In the genomic region with DNA sequence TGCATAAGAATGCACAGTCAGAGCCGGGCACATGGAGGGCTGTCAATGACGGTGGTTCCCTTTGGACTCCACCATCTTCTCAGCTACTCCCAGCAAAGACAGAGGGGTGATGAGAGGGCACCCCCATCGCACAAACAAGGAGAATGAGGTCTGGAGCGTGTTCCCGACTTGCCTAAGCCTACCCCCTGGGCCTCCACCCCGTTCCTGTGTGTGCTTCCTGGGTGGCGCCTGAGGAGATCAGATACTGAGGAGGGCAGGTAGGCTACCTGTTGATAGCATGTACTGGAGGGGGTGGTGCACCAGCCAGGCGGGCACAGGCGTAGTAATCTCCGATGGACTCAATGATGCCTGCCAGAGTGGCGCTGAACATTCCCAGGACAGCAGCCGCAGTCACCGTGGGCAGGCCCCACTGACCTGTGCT, we compare ENCODE assay signal across 29 cellular contexts. TPM values are rescaled to one million over a fixed set of nuclear protein-coding genes. Genes with fewer than 3 reads are reported as not detected.
A peak's percentile ranks its signal among the peaks of the same experiment; 100 is the strongest.
DNase-seq lines count a peak whose midpoint lies in the region; ATAC-seq, FAIRE-seq and TF ChIP-seq lines count a peak whose summit lies in the region.
"Had no signal": no experiment of that assay in that cellular context is flagged by ENCODE, and none has a peak within 500 bp of the region (broad histone marks: within the 10 kb centered on the region; RNA-seq: fewer than 3 reads in every experiment).

No MANE protein-coding gene starts in this region.

- no peak overlapping the region for H3T11ph ChIP-seq in H9 (ENCODE audit: low read length)

- no peaks in the 10 kb centered on the region for H3K36me3 ChIP-seq in osteoblast (ENCODE audit: insufficient read depth, low read length)
- no peaks in the 10 kb centered on the region for H3K36me3 ChIP-seq in hepatocyte (replicated peaks; ENCODE audit: insufficient read depth, low read depth)
- H3K36me3 ChIP-seq: SJSA1 had no signal

- H3K4me3 Mint-ChIP-seq in H9 (no peak overlapping the region), chondrocyte (ENCODE audit: unreplicated experiment) (no peak overlapping the region)
- H3K4me3 Mint-ChIP-seq: activated CD4-positive, alpha-beta T cell treated with anti-CD3 and anti-CD28 coated beads for 36 hours; activated T-cell treated with anti-CD3 and anti-CD28 coated beads, Interleukin-2, amount 50 U/mL, for 4 hours; CD4-positive, alpha-beta T cell; naive thymus-derived CD8-positive, alpha-beta T cell; stimulated activated naive CD8-positive, alpha-beta T cell treated with anti-CD3 and anti-CD28 coated beads, Interleukin-15, amount 100 ng/mL, for 72 hours; type B pancreatic cell had no signal

- H3K9me3 ChIP-seq in H9 (ENCODE audit: control insufficient read depth, low read depth, low read length) (no peaks in the 10 kb centered on the region), osteoblast (ENCODE audit: low read depth, low read length) (no peaks in the 10 kb centered on the region), hepatocyte (ENCODE audit: low read depth) (no peaks in the 10 kb centered on the region)
- H3K9me3 ChIP-seq: SJSA1 had no signal

- H2BK12ac ChIP-seq in H9 (ENCODE audit: insufficient read length, low read depth, low read length): no peak overlapping the region

- H2BK120ac ChIP-seq in H9 (ENCODE audit: low read depth, low read length, poor library complexity, severe bottlenecking): no peak overlapping the region

- H3K79me2 ChIP-seq in H9 (ENCODE audit: insufficient read depth, low read length) (no peaks in the 10 kb centered on the region), osteoblast (ENCODE audit: insufficient read depth, low read length) (no peaks in the 10 kb centered on the region), hepatocyte (no peaks in the 10 kb centered on the region)

- H2AFZ ChIP-seq in H9 (ENCODE audit: low read length): no peak overlapping the region
- no peak overlapping the region for H2AFZ ChIP-seq in osteoblast (ENCODE audit: low read length)
- no peak overlapping the region for H2AFZ ChIP-seq in hepatocyte
- H2AFZ ChIP-seq: GM23248 had no signal

- H4K20me1 ChIP-seq in H9 (ENCODE audit: control insufficient read depth, insufficient read depth, insufficient read length): no peaks in the 10 kb centered on the region
- H4K20me1 ChIP-seq in osteoblast (ENCODE audit: insufficient read depth, low read length): no peaks in the 10 kb centered on the region
- no peaks in the 10 kb centered on the region for H4K20me1 ChIP-seq in hepatocyte (ENCODE audit: insufficient read depth, poor library complexity, severe bottlenecking)

- H3K18ac ChIP-seq in H9 (ENCODE audit: insufficient read length, low read depth, low read length): no peak overlapping the region

- H4K91ac ChIP-seq in H9 (ENCODE audit: insufficient read length, low read depth, low read length): no peak overlapping the region

- H3K4me2 ChIP-seq in H9 (ENCODE audit: insufficient read depth, insufficient read length, low read length) (no peak overlapping the region), osteoblast (ENCODE audit: insufficient read depth, low read length) (no peak overlapping the region), hepatocyte (no peak overlapping the region)

- H3K27ac Mint-ChIP-seq in H9 (peak overlapping the region; percentile 4 to 76 (median 5); a peak in 3 of 7 replicates), chondrocyte (ENCODE audit: unreplicated experiment) (no peak overlapping the region)
- H3K27ac Mint-ChIP-seq: activated CD4-positive, alpha-beta T cell treated with anti-CD3 and anti-CD28 coated beads for 36 hours; CD4-positive, alpha-beta T cell; type B pancreatic cell had no signal

- H2AK5ac ChIP-seq in H9 (ENCODE audit: insufficient read length, low read length): no peak overlapping the region

- no peak overlapping the region for H2BK15ac ChIP-seq in H9 (ENCODE audit: low read depth, low read length)

- H2BK5ac ChIP-seq in H9 (ENCODE audit: insufficient read length, low read length): no peak overlapping the region

- no peaks in the 10 kb centered on the region for H3K23me2 ChIP-seq in H9 (ENCODE audit: insufficient read length, low read depth, low read length, poor library complexity, severe bottlenecking)

- no peak overlapping the region for H3K14ac ChIP-seq in H9 (ENCODE audit: insufficient read depth, low read length)

- WGBS in H9 (ENCODE audit: extremely low coverage, insufficient read length, low lambda C conversion rate): no CpG with 5 or more reads among the region's 13 CpGs
- 92% methylated on average over 13 of the region's 13 CpGs for WGBS in hepatocyte (ENCODE audit: low lambda C conversion rate, missing lambda C conversion rate)

- H3K4me1 Mint-ChIP-seq in H9 (peaks cover 16 to 27% of the 10 kb centered on the region in 2 experiments; a peak in 3 of 4 replicates), chondrocyte (ENCODE audit: low read depth) (peaks cover 2% of the 10 kb centered on the region)
- H3K4me1 Mint-ChIP-seq: activated CD4-positive, alpha-beta T cell treated with anti-CD3 and anti-CD28 coated beads for 36 hours had no signal

- H3K27ac ChIP-seq in H9 (ENCODE audit: insufficient read length, low read depth, low read length) (no peak overlapping the region), osteoblast (ENCODE audit: low read depth, low read length) (no peak overlapping the region), hepatocyte (no peak overlapping the region)
- H3K27ac ChIP-seq: GM23248, SJSA1 had no signal

- no peak for ATAC-seq in HG03025 (IDR thresholded peaks at IDR 0.05; ENCODE audit: low FRiP score, unreplicated experiment)
- ATAC-seq: activated CD4-positive, alpha-beta T cell treated with anti-CD3 and anti-CD28 coated beads for 36 hours; activated T-cell treated with anti-CD3 and anti-CD28 coated beads, Interleukin-2, amount 50 U/mL, for 4 hours; stimulated activated naive CD8-positive, alpha-beta T cell treated with anti-CD3 and anti-CD28 coated beads, Interleukin-15, amount 100 ng/mL, for 72 hours had no signal

- TF ChIP-seq CTCF in D721Med (IDR thresholded peaks at IDR 0.05; ENCODE audit: insufficient read depth, missing control alignments) (no peak), H9 (conservative IDR thresholded peaks at IDR 0.05) (no peak), chondrocyte (IDR thresholded peaks at IDR 0.05) (no peak), osteoblast (IDR thresholded peaks at IDR 0.05; ENCODE audit: extremely low read depth, low read depth, low read length) (no peak), hepatocyte (IDR thresholded peaks at IDR 0.05; ENCODE audit: poor library complexity) (no peak)

- no peak overlapping the region for H2BK20ac ChIP-seq in H9 (ENCODE audit: low read depth, low read length, poor library complexity, severe bottlenecking)

- H3K9me3 Mint-ChIP-seq in H9 (no peaks in the 10 kb centered on the region), chondrocyte (ENCODE audit: low read depth) (no peaks in the 10 kb centered on the region)
- H3K9me3 Mint-ChIP-seq: activated T-cell treated with anti-CD3 and anti-CD28 coated beads, Interleukin-2, amount 50 U/mL, for 4 hours; CD4-positive, alpha-beta T cell; naive thymus-derived CD8-positive, alpha-beta T cell; stimulated activated naive CD8-positive, alpha-beta T cell treated with anti-CD3 and anti-CD28 coated beads, Interleukin-15, amount 100 ng/mL, for 72 hours; type B pancreatic cell had no signal

- H3K4me3 ChIP-seq in osteoblast (ENCODE audit: insufficient read depth, low read length): no peak overlapping the region
- H3K4me3 ChIP-seq in hepatocyte: no peak overlapping the region
- H3K4me3 ChIP-seq: GM23248, SJSA1 had no signal

- H3K4me1 ChIP-seq in H9 (ENCODE audit: insufficient read depth, low read length) (no peaks in the 10 kb centered on the region), osteoblast (ENCODE audit: insufficient read depth, low read length) (peaks cover 2% of the 10 kb centered on the region), hepatocyte (ENCODE audit: insufficient read depth) (peaks cover 19% of the 10 kb centered on the region)
- H3K4me1 ChIP-seq: SJSA1 had no signal

- no peak overlapping the region for H3K23ac ChIP-seq in H9 (ENCODE audit: insufficient read length, low read depth, low read length)

- no peak overlapping the region for H4K8ac ChIP-seq in H9 (replicated peaks; ENCODE audit: insufficient read length, low read depth, low read length)

- H3K79me1 ChIP-seq in H9 (ENCODE audit: insufficient read depth, low read depth, low read length, poor library complexity, severe bottlenecking): no peaks in the 10 kb centered on the region

- no peak for FAIRE-seq in D721Med (lab: Jason Lieb, UNC)

- H3K4ac ChIP-seq in H9 (ENCODE audit: low read depth, low read length): no peak overlapping the region

- no peak overlapping the region for H3K9ac ChIP-seq in H9 (ENCODE audit: extremely low read depth, insufficient read length, low read length)
- H3K9ac ChIP-seq: GM23248 had no signal

- no peak overlapping the region for H3K56ac ChIP-seq in H9 (ENCODE audit: insufficient read length, low read depth, low read length)

- H4K5ac ChIP-seq in H9 (ENCODE audit: insufficient read length, low read depth, low read length): no peak overlapping the region

- peaks cover 0 to 2% (median 0%) of the 10 kb centered on the region in 3 experiments; a peak in 2 of 7 replicates for H3K36me3 Mint-ChIP-seq in H9 (ENCODE audit: insufficient read depth in 1 of 3, low read depth in 3 of 3)
- peaks cover 2% of the 10 kb centered on the region for H3K36me3 Mint-ChIP-seq in chondrocyte (ENCODE audit: low read depth)
- H3K36me3 Mint-ChIP-seq: type B pancreatic cell had no signal

- H3K27me3 Mint-ChIP-seq in H9 (ENCODE audit: low read depth) (no peaks in the 10 kb centered on the region), chondrocyte (ENCODE audit: low read depth) (no peaks in the 10 kb centered on the region)
- H3K27me3 Mint-ChIP-seq: activated CD4-positive, alpha-beta T cell treated with anti-CD3 and anti-CD28 coated beads for 36 hours; CD4-positive, alpha-beta T cell; naive thymus-derived CD8-positive, alpha-beta T cell; stimulated activated naive CD8-positive, alpha-beta T cell treated with anti-CD3 and anti-CD28 coated beads, Interleukin-15, amount 100 ng/mL, for 72 hours; type B pancreatic cell had no signal

- H3K27me3 ChIP-seq in H9 (ENCODE audit: insufficient read depth, low read length) (no peaks in the 10 kb centered on the region), osteoblast (ENCODE audit: insufficient read depth, low read length) (no peaks in the 10 kb centered on the region), hepatocyte (no peaks in the 10 kb centered on the region)
- H3K27me3 ChIP-seq: SJSA1 had no signal

- H3K9me2 ChIP-seq in hepatocyte (replicated peaks; ENCODE audit: insufficient read depth): no peaks in the 10 kb centered on the region

- DNase-seq in D721Med (ENCODE audit: insufficient read length, low spot score) (peak; percentile 12), H9 (no peak), chondrocyte (ENCODE audit: low spot score) (peak; percentile 74), osteoblast (ENCODE audit: insufficient read length, low spot score, missing footprints) (peak; percentile 77), hepatocyte (ENCODE audit: low spot score) (no peak), anterior cingulate cortex (lab: John Stamatoyannopoulos, UW) (no peak)
- DNase-seq in stimulated activated CD4-positive, alpha-beta T cell treated with anti-CD3 and anti-CD28 coated beads, Interleukin-12 subunit alpha, Interleukin-12 subunit beta, amount 100 ng/mL, for 4 hours: no peak
- DNase-seq: activated CD4-positive, alpha-beta T cell treated with anti-CD3 and anti-CD28 coated beads for 36 hours; activated naive CD4-positive, alpha-beta T cell treated with anti-CD3 and anti-CD28 coated beads, Interleukin-2, amount 50 U/mL, for 16 hours; activated T-cell treated with anti-CD3 and anti-CD28 coated beads, Interleukin-2, amount 50 U/mL, for 4 hours; central memory CD4-positive, alpha-beta T cell; dermis blood vessel endothelial cell; glutamatergic neuron; GM23248; Karpas-422; midbrain; MV-4-11; naive thymus-derived CD8-positive, alpha-beta T cell; NCI-H2171; NCI-H524; retina; stimulated activated naive CD8-positive, alpha-beta T cell treated with anti-CD3 and anti-CD28 coated beads, Interleukin-15, amount 100 ng/mL, for 72 hours had no signal

RNA-seq across cellular contexts. Expression of gene SLC23A1, which starts 4.1 kb away (rescaled TPM):
- total RNA-seq in H9 (2021): not detected in 2 replicates
- not detected in 3 replicates for total RNA-seq in chondrocyte
- total RNA-seq in osteoblast: not detected in 2 replicates
- total RNA-seq in hepatocyte: 13.4 and 19.6 TPM in 2 replicates
- 3.0 and 3.3 TPM in 2 replicates for polyA plus RNA-seq in hepatocyte
- total RNA-seq: activated T-cell treated with anti-CD3 and anti-CD28 coated beads, Interleukin-2, amount 50 U/mL, for 4 hours; aorta; CD4-positive, alpha-beta T cell; dermis blood vessel endothelial cell; G401; GM23248; osteocyte; SJSA1 had no signal

RNA-seq across cellular contexts. Expression of gene MZB1, which starts 10.8 kb away (rescaled TPM):
- total RNA-seq in H9 (2021) (0.31 and 0.48 TPM in 2 replicates), chondrocyte (not detected in 3 replicates), osteoblast (0.29 TPM in 1 of 2 replicates, not detected in the other), hepatocyte (not detected in 2 replicates)
- polyA plus RNA-seq in hepatocyte: 0.30 TPM in 1 of 2 replicates, not detected in the other
- total RNA-seq: dermis blood vessel endothelial cell, G401, GM23248, osteocyte, SJSA1 had no signal
- polyA plus RNA-seq: GM23248 had no signal

RNA-seq across cellular contexts. Expression of gene PROB1, which starts 16.0 kb away (rescaled TPM):
- 3.3 and 3.4 TPM in 2 replicates for total RNA-seq in H9 (2021)
- 0.97 to 2.4 TPM (median 2.3 TPM) in 3 replicates for total RNA-seq in chondrocyte
- 1.1 and 1.2 TPM in 2 replicates for total RNA-seq in osteoblast
- total RNA-seq in hepatocyte: 0.63 and 0.68 TPM in 2 replicates
- 0.10 TPM in 1 of 2 replicates, not detected in the other for polyA plus RNA-seq in hepatocyte

RNA-seq across cellular contexts. Expression of gene SPATA24, which starts 24.9 kb away (rescaled TPM):
- 12.9 and 13.0 TPM in 2 replicates for total RNA-seq in H9 (2021)
- total RNA-seq in chondrocyte: 2.7 to 3.7 TPM (median 3.7 TPM) in 3 replicates
- 2.9 and 3.6 TPM in 2 replicates for total RNA-seq in osteoblast
- total RNA-seq in hepatocyte: 2.6 and 6.3 TPM in 2 replicates
- 5.5 and 9.8 TPM in 2 replicates for polyA plus RNA-seq in hepatocyte

RNA-seq across cellular contexts. Expression of gene PAIP2, which starts 37.3 kb away (rescaled TPM):
- total RNA-seq in H9 (2021) (121 and 129 TPM in 2 replicates), chondrocyte (43.8 to 53.0 TPM (median 47.9 TPM) in 3 replicates), osteoblast (42.4 and 47.8 TPM in 2 replicates), hepatocyte (62.1 and 65.3 TPM in 2 replicates)
- polyA plus RNA-seq in hepatocyte: 77.5 and 86.3 TPM in 2 replicates

Comparison
In these comparisons a context has a peak if more than half of its experiments do, and no peak if none do; other contexts are left out.
1. DNase-seq: peak in D721Med (single experiment), chondrocyte (single experiment) and osteoblast (single experiment); none in H9 (single experiment), hepatocyte (single experiment), stimulated activated CD4-positive, alpha-beta T cell treated with anti-CD3 and anti-CD28 coated beads, Interleukin-12 subunit alpha, Interleukin-12 subunit beta, amount 100 ng/mL, for 4 hours (single experiment) and anterior cingulate cortex (0 of 58).
2. RNA of gene SLC23A1, which starts 4.1 kb away (total RNA-seq): 13.4 to 19.6 TPM in hepatocyte; not detected in H9, not detected in chondrocyte and not detected in osteoblast; every median in the first group is over 10 times any median in the second.